In genomic region chr5:78526049-78526525, GRCh38 we compare ENCODE assay signal across 1 cellular context.
TF ChIP-seq lines count a peak whose summit lies in the region.

No MANE protein-coding gene starts in this region.

TF ChIP-seq in K562, 482 proteins besides CTCF, POLR2A, EP300 and RAD21 (continued from another document):
- peak; percentile 43; the same call in 1 of the 2 replicates for TF ChIP-seq PKNOX1 (IDR thresholded peaks at IDR 0.05)
- TF ChIP-seq GABPA (tag; conservative IDR thresholded peaks at IDR 0.05; ENCODE audit: low read depth), result 0 out of 2 replicates have a peak, but pooled peaks have one; percentile 2
- no peak for TF ChIP-seq ZNF586 (CRISPR knock-in tag; conservative IDR thresholded peaks at IDR 0.05)
- TF ChIP-seq ZBTB1 (CRISPR knock-in tag; IDR thresholded peaks at IDR 0.05; ENCODE audit: borderline replicate concordance, low read depth), result no peak
- peak; percentile 61; the same call in 1 of the 2 replicates for TF ChIP-seq ZNF592 (IDR thresholded peaks at IDR 0.05)
- TF ChIP-seq MEIS2 (IDR thresholded peaks at IDR 0.05; ENCODE audit: partially characterized antibody), result peak; percentile 11
